ENCODE assay signal across 32 cellular contexts in genomic region chr12:30154996-30155730, GRCh38.
DNase-seq lines count a peak whose midpoint lies in the region; ATAC-seq and TF ChIP-seq lines count a peak whose summit lies in the region.
"Had no signal": no experiment of that assay in that cellular context is flagged by ENCODE, and none has a peak within 500 bp of the region (broad histone marks: within the 10 kb centered on the region; RNA-seq: fewer than 3 reads in every experiment).

No MANE protein-coding gene starts in this region.

- no peak overlapping the region for H3K18ac ChIP-seq in IMR-90 (ENCODE audit: low read depth, low read length)

- H3K23ac ChIP-seq in IMR-90 (ENCODE audit: low read depth, low read length) = no peak overlapping the region

- intact Hi-C loops in IMR-90 (cut with micrococcal nuclease) = no loop called here

- H2AK5ac ChIP-seq in IMR-90 (ENCODE audit: low read depth, low read length) = no peak overlapping the region

- no peak overlapping the region for H3K56ac ChIP-seq in IMR-90 (ENCODE audit: extremely low read depth, insufficient read depth, low read length)

- no TSS peak for BruUV-seq in IMR-90 (replicated peaks; lab: Mats Ljungman, UMichigan)

- H3K9me1 ChIP-seq in IMR-90 (ENCODE audit: insufficient read depth, low read length) = no peaks in the 10 kb centered on the region

- DNase-seq in AG08396 (ENCODE audit: low spot score) = peak; percentile 45
- DNase-seq in IMR-90 = peak; percentile 8
- peak; percentile 74 for DNase-seq in brain microvascular endothelial cell
- DNase-seq in hepatic stellate cell (ENCODE audit: low spot score) = peak; percentile 82
- DNase-seq in NCI-H1105 (lab: John Stamatoyannopoulos, UW) = no peak
- DNase-seq in NCI-H2196 treated with DMSO at 0.1 percent for 48 hours (lab: John Stamatoyannopoulos, UW; ENCODE audit: unreplicated experiment) = no peak
- DNase-seq in cerebellar cortex (ENCODE audit: low spot score) = no peak
- DNase-seq in NCI-H2029 treated with DMSO at 0.1 percent for 48 hours (lab: John Stamatoyannopoulos, UW) = no peak
- DNase-seq: activated CD4-positive, CD25-positive, alpha-beta regulatory T cell; activated effector memory CD4-positive, alpha-beta T cell treated with anti-CD3 and anti-CD28 coated beads, Interleukin-2, amount 50 U/mL, for 16 hours; activated T-cell treated with anti-CD3 and anti-CD28 coated beads, Interleukin-2, amount 50 U/mL, for 24 hours; aorta; CD8-positive, alpha-beta T cell; cerebellar nuclear complex; esophagus squamous epithelium; islet precursor cell; left ventricle myocardium superior; MM.1S; NCI-H1417; NCI-H2029; NCI-H2227 treated with DMSO at 0.1 percent for 48 hours; NCI-H526 treated with DMSO at 0.1 percent for 48 hours; NK-92 treated with Interleukin-12 subunit alpha and Interleukin-12 subunit beta, amount 100 ng/mL, for 24 hours; PC-3; right cardiac atrium; stimulated activated CD4-positive, alpha-beta T cell treated with anti-CD3 and anti-CD28 coated beads, Interleukin-12 subunit alpha, Interleukin-12 subunit beta, amount 100 ng/mL, for 4 hours; stimulated activated CD4-positive, alpha-beta T cell treated with anti-CD3 and anti-CD28 coated beads, Interleukin-2, amount 100 ng/mL, for 48 hours; stimulated activated naive CD8-positive, alpha-beta T cell treated with anti-CD3 and anti-CD28 coated beads, Interleukin-15, amount 100 ng/mL, for 72 hours; thyroid gland; uterus had no signal

- H3K4me1 ChIP-seq in IMR-90 (ENCODE audit: control insufficient read depth, insufficient read depth, low read length) = no peaks in the 10 kb centered on the region
- H3K4me1 ChIP-seq: esophagus squamous epithelium, thyroid gland, uterus had no signal

- H2BK15ac ChIP-seq in IMR-90 (ENCODE audit: low read depth, low read length) = no peak overlapping the region

- peaks cover 2% of the 10 kb centered on the region; the same call in 1 of the 2 replicates for H3K9me3 ChIP-seq in IMR-90 (ENCODE audit: control insufficient read depth, insufficient read depth, low read length)
- H3K9me3 ChIP-seq: thyroid gland, uterus had no signal

- H3K4me2 ChIP-seq in IMR-90 (ENCODE audit: low read depth, low read length) = no peak overlapping the region

- 64% methylated on average over 4 of the region's 6 CpGs; no CpG with 5 or more reads in 1 of the 2 experiments for WGBS in IMR-90 (ENCODE audit: extremely low coverage in 2 of 2, insufficient read length in 1 of 2), 2 experiments

- no peak overlapping the region for H3K4me3 ChIP-seq in IMR-90 (ENCODE audit: insufficient read depth, low read depth, low read length)
- no peak overlapping the region for H3K4me3 ChIP-seq in brain microvascular endothelial cell (ENCODE audit: low read depth, low read length)
- H3K4me3 ChIP-seq: esophagus squamous epithelium, K562, SK-N-MC, thyroid gland, uterus had no signal

- no peak overlapping the region for H3K9ac ChIP-seq in IMR-90 (ENCODE audit: low read depth, low read length)

- no peak overlapping the region for H2BK5ac ChIP-seq in IMR-90 (ENCODE audit: low read depth, low read length, poor library complexity, severe bottlenecking)

- H4K8ac ChIP-seq in IMR-90 (ENCODE audit: low read depth in 2 of 2, low read length in 2 of 2) = no peak overlapping the region

- dilution Hi-C loops in IMR-90 (cut with HindIII; ENCODE audit: low sequenced_read_pairs, unreplicated experiment) = no loop called here

- no peaks in the 10 kb centered on the region for H3K36me3 ChIP-seq in IMR-90 (ENCODE audit: control insufficient read depth, insufficient read depth, low read length)
- H3K36me3 ChIP-seq in brain microvascular endothelial cell (replicated peaks) = no peaks in the 10 kb centered on the region
- H3K36me3 ChIP-seq: esophagus squamous epithelium, thyroid gland, uterus had no signal

- no peak for TF ChIP-seq CTCF in IMR-90 (conservative IDR thresholded peaks at IDR 0.05; ENCODE audit: low read depth, low read length)
- no peak for TF ChIP-seq CTCF in brain microvascular endothelial cell (IDR thresholded peaks at IDR 0.05; ENCODE audit: low read depth, low read length, missing control alignments)

- POLR2A ChIA-PET in IMR-90 (lab: Charles Lee; ENCODE audit: unreplicated experiment) = no interaction called here

- H3K27ac ChIP-seq in IMR-90 (ENCODE audit: insufficient read depth, low read length) = no peak overlapping the region
- H3K27ac ChIP-seq in brain microvascular endothelial cell = no peak overlapping the region
- H3K27ac ChIP-seq: esophagus squamous epithelium, SK-N-MC, thyroid gland, uterus had no signal

- no peak overlapping the region for H4K5ac ChIP-seq in IMR-90 (ENCODE audit: low read depth, low read length)

- H3K27me3 ChIP-seq in IMR-90 (ENCODE audit: control insufficient read depth, insufficient read depth, low read length) (no peaks in the 10 kb centered on the region), brain microvascular endothelial cell (replicated peaks) (no peaks in the 10 kb centered on the region)
- H3K27me3 ChIP-seq: esophagus squamous epithelium, thyroid gland, uterus had no signal

- in situ Hi-C loops in IMR-90 (cut with MboI; ENCODE audit: low sequenced_read_pairs) (no loop called here), brain microvascular endothelial cell (cut with HindIII; ENCODE audit: low pct_ligation_motif_present, low sequenced_read_pairs) (no loop called here)

- no peak overlapping the region for H2BK120ac ChIP-seq in IMR-90 (ENCODE audit: low read depth, low read length)

- no peak overlapping the region for H4K91ac ChIP-seq in IMR-90 (ENCODE audit: insufficient read depth, low read depth, low read length)

- ATAC-seq in IMR-90 (ENCODE audit: low read depth) = peak; percentile 56
- ATAC-seq: CD8-positive, alpha-beta T cell; K562; left ventricle myocardium superior; PC-3; right cardiac atrium; stimulated activated naive CD8-positive, alpha-beta T cell treated with anti-CD3 and anti-CD28 coated beads, Interleukin-15, amount 100 ng/mL, for 72 hours had no signal

- no peak overlapping the region for H3K14ac ChIP-seq in IMR-90 (replicated peaks; ENCODE audit: low read depth, low read length)

- TF ChIP-seq POLR2A in IMR-90 (IDR thresholded peaks at IDR 0.05; ENCODE audit: low read depth, low read length) = no peak

- CTCF ChIA-PET in IMR-90 (lab: Yijun Ruan, JAX) = no interaction called here

- TF ChIP-seq RAD21 in IMR-90 (IDR thresholded peaks at IDR 0.05; ENCODE audit: low read length) = no peak

- no peak overlapping the region for H2AFZ ChIP-seq in IMR-90 (replicated peaks; ENCODE audit: low read length, poor library complexity)

- no peak overlapping the region for H2BK20ac ChIP-seq in IMR-90 (ENCODE audit: low read depth, low read length)

- no peaks in the 10 kb centered on the region for H4K20me1 ChIP-seq in IMR-90 (ENCODE audit: insufficient read depth, low read length)

- no peaks in the 10 kb centered on the region for H3K79me1 ChIP-seq in IMR-90 (ENCODE audit: low read depth in 1 of 2, low read length in 2 of 2)

- H2AK9ac ChIP-seq in IMR-90 (replicated peaks; ENCODE audit: low read depth, low read length, poor library complexity) = no peak overlapping the region

- no peak overlapping the region for H3K4ac ChIP-seq in IMR-90 (ENCODE audit: low read depth, low read length)

TF ChIP-seq in IMR-90, 13 proteins besides CTCF, POLR2A, EP300 and RAD21:
- no peak for TF ChIP-seq FOS (IDR thresholded peaks at IDR 0.05; ENCODE audit: low read depth, low read length)
- TF ChIP-seq MAZ (IDR thresholded peaks at IDR 0.05; ENCODE audit: borderline replicate concordance, low read depth, low read length) = no peak
- TF ChIP-seq MXI1 (IDR thresholded peaks at IDR 0.05; ENCODE audit: borderline replicate concordance, low read depth, low read length) = no peak

Comparison
In these comparisons a context has a peak if more than half of its experiments do, and no peak if none do; other contexts are left out.
1. DNase-seq: peak in AG08396 (single experiment), IMR-90 (single experiment), brain microvascular endothelial cell (single experiment) and hepatic stellate cell (single experiment); none in NCI-H1105 (single experiment), NCI-H2196 treated with DMSO at 0.1 percent for 48 hours (single experiment), cerebellar cortex (single experiment) and NCI-H2029 treated with DMSO at 0.1 percent for 48 hours (single experiment).